17 cellular contexts compared by ENCODE assay signal in the genomic region with DNA sequence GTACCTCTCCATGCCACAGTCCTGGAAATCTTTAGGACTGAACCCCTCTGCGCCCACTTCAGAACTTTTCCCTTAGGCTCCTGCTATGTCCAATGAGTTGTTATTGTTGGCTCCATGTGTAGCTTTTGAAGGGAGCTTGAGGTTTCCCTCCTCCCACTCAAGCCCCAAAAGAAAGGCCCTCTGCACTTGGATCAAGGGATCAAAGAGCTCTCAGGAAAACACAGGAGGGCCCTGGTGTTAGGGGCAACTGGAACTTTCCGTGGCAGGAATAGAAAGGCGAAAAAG.
DNase-seq lines count a peak whose midpoint lies in the region; ATAC-seq, FAIRE-seq and TF ChIP-seq lines count a peak whose summit lies in the region.
"Had no signal": no experiment of that assay in that cellular context is flagged by ENCODE, and none has a peak within 500 bp of the region (broad histone marks: within the 10 kb centered on the region; RNA-seq: fewer than 3 reads in every experiment).

No MANE protein-coding gene starts in this region.

- H3K27me3 Mint-ChIP-seq in brain: no peaks in the 10 kb centered on the region
- H3K27me3 Mint-ChIP-seq: activated CD4-positive, alpha-beta memory T cell treated with anti-CD3 and anti-CD28 coated beads, Interleukin-2, amount 10 ng/mL, durations not matched to agents 7 days and 5 days; activated naive CD8-positive, alpha-beta T cell had no signal

- H3K4me1 ChIP-seq in heart left ventricle: peaks cover 0 to 48% (median 36%) of the 10 kb centered on the region in 12 donors
- H3K4me1 ChIP-seq in pancreas: peaks cover 23 to 71% (median 37%) of the 10 kb centered on the region in 3 donors
- H3K4me1 ChIP-seq in uterus: peaks cover 5 to 10% of the 10 kb centered on the region in 2 donors

- H3K4me3 ChIP-seq in heart left ventricle (no peak overlapping the region), pancreas (no peak overlapping the region), uterus (no peak overlapping the region)

- intact Hi-C loops in heart left ventricle (cut with DNase I): loop anchor here in 1 of 10 donors (10.0 kb wide), 1 partner anchor 742 kb away; no protein-coding TSS in a partner anchor
- intact Hi-C loops in pancreas (cut with DNase I): no loop called here
- intact Hi-C loops in uterus (cut with DNase I; ENCODE audit: low total_unique reads): no loop called here

- DNase-seq in heart left ventricle (no peak), pancreas (no peak), uterus (no peak), NAMALWA (ENCODE audit: low spot score) (no peak), NCI-H446 treated with DMSO at 0.1 percent for 48 hours (lab: John Stamatoyannopoulos, UW) (no peak)
- DNase-seq in central memory CD4-positive, alpha-beta T cell: no peak
- DNase-seq: activated CD4-positive, alpha-beta memory T cell treated with anti-CD3 and anti-CD28 coated beads, Interleukin-2, amount 10 ng/mL, durations not matched to agents 7 days and 5 days; activated T-cell treated with anti-CD3 and anti-CD28 coated beads, Interleukin-2, amount 50 U/mL, for 4 hours; glutamatergic neuron; midbrain; NCI-H187; stimulated activated CD4-positive, alpha-beta T cell treated with anti-CD3 and anti-CD28 coated beads, Interleukin-2, amount 100 ng/mL, for 48 hours; substantia nigra had no signal

- H3K9me3 Mint-ChIP-seq in brain: peaks cover 0 to 4% (median under 1%) of the 10 kb centered on the region in 5 experiments
- H3K9me3 Mint-ChIP-seq: activated CD4-positive, alpha-beta memory T cell treated with anti-CD3 and anti-CD28 coated beads, Interleukin-2, amount 10 ng/mL, durations not matched to agents 7 days and 5 days; activated T-cell treated with anti-CD3 and anti-CD28 coated beads, Interleukin-2, amount 50 U/mL, for 4 hours had no signal

- H3K36me3 Mint-ChIP-seq in brain: no peaks in the 10 kb centered on the region

- peaks cover 26% of the 10 kb centered on the region for H3K4me1 Mint-ChIP-seq in brain
- H3K4me1 Mint-ChIP-seq: activated CD4-positive, alpha-beta memory T cell treated with anti-CD3 and anti-CD28 coated beads, Interleukin-2, amount 10 ng/mL, durations not matched to agents 7 days and 5 days had no signal

- FAIRE-seq in pancreas (lab: Jason Lieb, UNC): no peak
- FAIRE-seq: colon, islet of Langerhans had no signal

- 70 to 81% (median 76%) methylated on average over 3 of the region's 3 CpGs for WGBS in heart left ventricle, 4 donors
- 77 to 89% methylated on average over 3 of the region's 3 CpGs for WGBS in pancreas, 2 donors

- no peak overlapping the region for H3K4me3 Mint-ChIP-seq in brain
- H3K4me3 Mint-ChIP-seq: activated CD4-positive, alpha-beta memory T cell treated with anti-CD3 and anti-CD28 coated beads, Interleukin-2, amount 10 ng/mL, durations not matched to agents 7 days and 5 days; activated naive CD8-positive, alpha-beta T cell; activated T-cell treated with anti-CD3 and anti-CD28 coated beads, Interleukin-2, amount 50 U/mL, for 4 hours had no signal

- no peak for TF ChIP-seq POLR2A in heart left ventricle (IDR thresholded peaks at IDR 0.05)
- no peak for TF ChIP-seq POLR2A in uterus (IDR thresholded peaks at IDR 0.05)

- TF ChIP-seq CTCF in brain (conservative IDR thresholded peaks at IDR 0.05): no peak
- TF ChIP-seq CTCF in heart left ventricle (IDR thresholded peaks at IDR 0.05): no peak
- no peak for TF ChIP-seq CTCF in pancreas (IDR thresholded peaks at IDR 0.05)
- TF ChIP-seq CTCF in uterus (IDR thresholded peaks at IDR 0.05): no peak

- no peaks in the 10 kb centered on the region for H3K27me3 ChIP-seq in heart left ventricle
- no peaks in the 10 kb centered on the region for H3K27me3 ChIP-seq in pancreas
- H3K27me3 ChIP-seq in uterus: no peaks in the 10 kb centered on the region

- ATAC-seq in heart left ventricle (peak; percentile 2 to 57 (median 34)), pancreas (peak in 3 of 4 donors; percentile 21 to 51 (median 29))
- ATAC-seq: activated T-cell treated with anti-CD3 and anti-CD28 coated beads, Interleukin-2, amount 50 U/mL, for 4 hours had no signal

- no peaks in the 10 kb centered on the region for H3K36me3 ChIP-seq in heart left ventricle
- no peaks in the 10 kb centered on the region for H3K36me3 ChIP-seq in pancreas
- no peaks in the 10 kb centered on the region for H3K36me3 ChIP-seq in uterus

- H3K9me3 ChIP-seq in heart left ventricle (no peaks in the 10 kb centered on the region), pancreas (no peaks in the 10 kb centered on the region), uterus (no peaks in the 10 kb centered on the region)

- H3K27ac ChIP-seq in heart left ventricle (peak overlapping the region in 11 of 12 donors; percentile 23 to 89 (median 60)), pancreas (peak overlapping the region; percentile 3 to 66 (median 40)), uterus (peak overlapping the region; percentile 74 to 83)

- peak overlapping the region in 3 of 5 experiments; percentile 38 to 76 (median 57) for H3K27ac Mint-ChIP-seq in brain
- H3K27ac Mint-ChIP-seq: activated CD4-positive, alpha-beta memory T cell treated with anti-CD3 and anti-CD28 coated beads, Interleukin-2, amount 10 ng/mL, durations not matched to agents 7 days and 5 days; activated naive CD8-positive, alpha-beta T cell had no signal
